In the genomic region with DNA sequence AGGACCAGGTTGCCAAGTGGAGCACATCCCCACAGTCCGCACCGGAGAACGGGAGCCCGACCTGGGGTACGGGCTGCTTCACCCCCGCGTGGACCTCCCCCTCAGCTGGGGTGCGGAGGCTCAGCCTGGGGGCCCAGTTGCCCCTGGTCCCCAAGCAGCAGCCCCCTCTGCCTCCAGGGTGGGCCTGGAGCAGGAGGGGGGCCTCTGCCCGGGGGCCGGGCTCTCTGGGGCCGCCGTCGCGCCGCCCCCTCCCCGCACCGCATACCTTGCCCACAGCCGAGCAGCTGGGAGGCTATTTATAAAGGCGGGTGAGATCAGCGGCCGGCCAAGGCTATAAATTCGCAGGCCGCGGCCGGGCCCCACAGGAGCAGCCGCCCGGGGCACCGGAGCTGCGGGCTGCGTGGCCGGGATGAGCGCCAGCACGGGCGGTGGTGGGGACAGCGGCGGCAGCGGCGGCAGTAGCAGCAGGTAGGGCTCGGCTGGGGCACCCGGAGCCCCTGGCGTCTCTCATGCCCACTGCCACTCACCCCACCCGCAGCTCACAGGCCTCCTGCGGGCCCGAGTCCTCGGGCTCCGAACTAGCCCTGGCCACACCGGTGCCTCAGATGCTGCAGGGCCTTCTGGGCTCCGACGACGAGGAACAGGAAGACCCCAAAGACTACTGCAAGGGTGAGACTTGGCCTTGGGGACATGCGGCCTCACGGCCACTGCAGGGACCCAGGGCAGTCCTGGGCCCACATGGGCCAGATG, we compare ENCODE assay signal across 10 cellular contexts. TPM values are rescaled to one million over a fixed set of nuclear protein-coding genes. Genes with fewer than 3 reads are reported as not detected.
DNase-seq lines count a peak whose midpoint lies in the region.
"Had no signal": no experiment of that assay in that cellular context is flagged by ENCODE, and none has a peak within 500 bp of the region (broad histone marks: within the 10 kb centered on the region; RNA-seq: fewer than 3 reads in every experiment).

A gene with protein sequence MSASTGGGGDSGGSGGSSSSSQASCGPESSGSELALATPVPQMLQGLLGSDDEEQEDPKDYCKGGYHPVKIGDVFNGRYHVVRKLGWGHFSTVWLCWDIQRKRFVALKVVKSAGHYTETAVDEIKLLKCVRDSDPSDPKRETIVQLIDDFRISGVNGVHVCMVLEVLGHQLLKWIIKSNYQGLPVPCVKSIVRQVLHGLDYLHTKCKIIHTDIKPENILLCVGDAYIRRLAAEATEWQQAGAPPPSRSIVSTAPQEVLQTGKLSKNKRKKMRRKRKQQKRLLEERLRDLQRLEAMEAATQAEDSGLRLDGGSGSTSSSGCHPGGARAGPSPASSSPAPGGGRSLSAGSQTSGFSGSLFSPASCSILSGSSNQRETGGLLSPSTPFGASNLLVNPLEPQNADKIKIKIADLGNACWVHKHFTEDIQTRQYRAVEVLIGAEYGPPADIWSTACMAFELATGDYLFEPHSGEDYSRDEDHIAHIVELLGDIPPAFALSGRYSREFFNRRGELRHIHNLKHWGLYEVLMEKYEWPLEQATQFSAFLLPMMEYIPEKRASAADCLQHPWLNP (plus strand): TSS at position 364 of the 750 bp plus-strand sequence. CDS start 46 bp downstream, at position 410.

- peak within 1 kb of the TSS; percentile 66 for H3K27ac ChIP-seq in angular gyrus (ENCODE audit: low read depth, low read length)
- peak within 1 kb of the TSS; percentile 65 for H3K27ac ChIP-seq in temporal lobe (ENCODE audit: low read depth, low read length)

- peak; percentile 32 for DNase-seq in NCI-H2227 (lab: John Stamatoyannopoulos, UW; ENCODE audit: unreplicated experiment)
- no peak for DNase-seq in NCI-H2227 treated with DMSO at 0.1 percent for 48 hours (lab: John Stamatoyannopoulos, UW)
- peak; percentile 7 for DNase-seq in kidney tubule cell (ENCODE audit: low spot score)
- DNase-seq in HuH-7.5 (ENCODE audit: low spot score) = no peak
- no peak for DNase-seq in NCI-H1105 (lab: John Stamatoyannopoulos, UW)
- DNase-seq in iPS-NIHi11 (ENCODE audit: low spot score) = no peak
- DNase-seq: stimulated activated CD4-positive, alpha-beta T cell treated with anti-CD3 and anti-CD28 coated beads, Interleukin-4, amount 100 ng/mL, for 24 hours had no signal

RNA-seq across cellular contexts. Expression of the gene that starts here (rescaled TPM):
- total RNA-seq in temporal lobe = 0.25 TPM
- total RNA-seq: glomerular endothelial cell had no signal

Comparison
In these comparisons a context has a peak if more than half of its experiments do, and no peak if none do; other contexts are left out.
1. DNase-seq: peak in NCI-H2227 (single experiment) and kidney tubule cell (single experiment); none in NCI-H2227 treated with DMSO at 0.1 percent for 48 hours (single experiment), HuH-7.5 (single experiment), NCI-H1105 (single experiment) and iPS-NIHi11 (single experiment).